In genomic region chr12:235967-236366, GRCh38 we compare ENCODE assay signal across 8 cellular contexts. TPM values are rescaled to one million over a fixed set of nuclear protein-coding genes. Genes with fewer than 3 reads are reported as not detected.
"Had no signal": no experiment of that assay in that cellular context is flagged by ENCODE, and none has a peak within 500 bp of the region (broad histone marks: within the 10 kb centered on the region; RNA-seq: fewer than 3 reads in every experiment).

No MANE protein-coding gene starts in this region.

RNA-seq across cellular contexts. Expression of gene SLC6A12, which starts 22.0 kb away (rescaled TPM):
- total RNA-seq: kidney epithelial cell had no signal
- polyA plus RNA-seq: keratinocyte, mammary epithelial cell had no signal

RNA-seq across cellular contexts. Expression of gene SLC6A13, which starts 26.7 kb away (rescaled TPM):
- total RNA-seq: colonic mucosa, esophagus mucosa, esophagus squamous epithelium, glomerular endothelial cell, kidney epithelial cell, mononuclear cell had no signal
- polyA plus RNA-seq: mammary epithelial cell had no signal
